24 cellular contexts compared by ENCODE assay signal in the genomic region with DNA sequence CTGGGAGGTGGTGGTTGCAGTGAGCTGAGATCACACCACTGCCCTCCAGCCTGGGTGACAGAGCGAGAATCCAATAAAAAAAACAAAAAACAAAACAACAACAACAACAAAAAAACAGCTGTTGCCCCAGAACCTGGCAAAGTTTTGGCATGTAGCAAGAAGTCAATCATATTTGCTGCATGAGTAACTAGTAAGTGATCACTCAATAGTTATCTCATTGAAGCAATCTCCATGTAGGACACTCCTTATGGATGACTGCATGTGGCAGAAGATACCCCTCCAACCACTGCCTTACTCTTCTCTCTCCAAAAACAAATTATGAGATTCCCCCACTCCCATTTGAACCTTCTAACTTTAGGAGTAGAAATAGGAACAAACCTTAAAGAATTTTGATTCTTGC.
DNase-seq lines count a peak whose midpoint lies in the region; ATAC-seq and TF ChIP-seq lines count a peak whose summit lies in the region.
"Had no signal": no experiment of that assay in that cellular context is flagged by ENCODE, and none has a peak within 500 bp of the region (broad histone marks: within the 10 kb centered on the region; RNA-seq: fewer than 3 reads in every experiment).

No MANE protein-coding gene starts in this region.

- H3K27me3 Mint-ChIP-seq in natural killer cell treated with Interleukin-12 subunit alpha and Interleukin-12 subunit beta and Interleukin-15 and Interleukin-18, amount 100 ng/mL, for 72 hours, result no peaks in the 10 kb centered on the region
- H3K27me3 Mint-ChIP-seq in Caco-2 (ENCODE audit: insufficient read depth, unreplicated experiment), result no peaks in the 10 kb centered on the region
- H3K27me3 Mint-ChIP-seq: CD4-positive, alpha-beta memory T cell; IgD-negative memory B cell had no signal

- H3K9ac ChIP-seq in SK-N-SH, result no peak overlapping the region
- H3K9ac ChIP-seq: BLaER1 treated with 17β-estradiol and CSF1 and Interleukin-3, amounts not matched to agents 10 nM and 100 nM had no signal

- CTCF ChIA-PET in SK-N-SH (lab: Yijun Ruan, JAX), result no interaction called here
- CTCF ChIA-PET in Caco-2 (lab: Charles Lee), result no interaction called here

- POLR2A ChIA-PET in SK-N-SH (lab: Yijun Ruan, JAX) (no interaction called here), Caco-2 (lab: Charles Lee) (no interaction called here)

- no peak for TF ChIP-seq EP300 in SK-N-SH (IDR thresholded peaks at IDR 0.05; ENCODE audit: borderline replicate concordance in 1 of 2, low read depth in 1 of 2, low read length in 1 of 2)

- no peaks in the 10 kb centered on the region for H3K79me2 ChIP-seq in SK-N-SH (ENCODE audit: insufficient read depth)

- 95% methylated on average over 1 of the region's 1 CpG for WGBS in SK-N-SH (ENCODE audit: low lambda C conversion rate)

- no peak for TF ChIP-seq CTCF in SK-N-SH (IDR thresholded peaks at IDR 0.05)
- TF ChIP-seq CTCF in epithelial cell of esophagus (IDR thresholded peaks at IDR 0.05; ENCODE audit: insufficient read depth, low read depth, low read length, missing control alignments), result no peak
- no peak for TF ChIP-seq CTCF in Caco-2 (IDR thresholded peaks at IDR 0.05; ENCODE audit: insufficient read depth in 1 of 2, low read depth in 1 of 2, low read length in 1 of 2, severe bottlenecking in 1 of 2, unreplicated experiment in 1 of 2)

- H3K4me1 ChIP-seq in SK-N-SH (ENCODE audit: control insufficient read depth in 1 of 2, insufficient read depth in 2 of 2, low read depth in 1 of 2, low read length in 1 of 2), result peaks cover 3 to 27% of the 10 kb centered on the region in 2 experiments
- H3K4me1 ChIP-seq in Caco-2, result no peaks in the 10 kb centered on the region
- H3K4me1 ChIP-seq: BLaER1 treated with 17β-estradiol and CSF1 and Interleukin-3, amounts not matched to agents 10 nM and 100 nM had no signal

- H3K27ac Mint-ChIP-seq in natural killer cell treated with Interleukin-12 subunit alpha and Interleukin-12 subunit beta and Interleukin-15 and Interleukin-18, amount 100 ng/mL, for 72 hours, result no peak overlapping the region
- H3K27ac Mint-ChIP-seq in Caco-2 (ENCODE audit: unreplicated experiment), result no peak overlapping the region

- TF ChIP-seq RAD21 in SK-N-SH (IDR thresholded peaks at IDR 0.05; ENCODE audit: low read length), result no peak

- H3K9me3 Mint-ChIP-seq in natural killer cell treated with Interleukin-12 subunit alpha and Interleukin-12 subunit beta and Interleukin-15 and Interleukin-18, amount 100 ng/mL, for 72 hours, result no peaks in the 10 kb centered on the region
- no peaks in the 10 kb centered on the region for H3K9me3 Mint-ChIP-seq in Caco-2 (ENCODE audit: unreplicated experiment)
- H3K9me3 Mint-ChIP-seq: H9 had no signal

- ATAC-seq in SK-N-SH treated with all-trans-retinoic acid at 6 μM for 48 hours, result no peak
- ATAC-seq in natural killer cell treated with Interleukin-12 subunit alpha and Interleukin-12 subunit beta and Interleukin-15 and Interleukin-18, amount 100 ng/mL, for 72 hours, result no peak

- intact Hi-C loops in Caco-2 (cut with micrococcal nuclease; ENCODE audit: unreplicated experiment), result no loop called here

- no peak for DNase-seq in SK-N-SH
- peak; percentile 26 for DNase-seq in LHCN-M2 (ENCODE audit: low read depth)
- peak; percentile 46 for DNase-seq in epithelial cell of esophagus (ENCODE audit: low read depth)
- DNase-seq in COR-L47 (lab: John Stamatoyannopoulos, UW), result no peak
- no peak for DNase-seq in natural killer cell treated with Interleukin-12 subunit alpha and Interleukin-12 subunit beta and Interleukin-15 and Interleukin-18, amount 100 ng/mL, for 72 hours (ENCODE audit: low spot score)
- no peak for DNase-seq in DMS53 treated with DMSO at 0.1 percent for 48 hours (lab: John Stamatoyannopoulos, UW; ENCODE audit: unreplicated experiment)
- no peak for DNase-seq in Caco-2
- DNase-seq: ACHN; Calu3; CD4-positive, alpha-beta memory T cell; DMS153; H9; MV-4-11; NCI-H1105 treated with DMSO at 0.1 percent for 48 hours; NCI-H1694; NCI-H2081; NCI-H2171 treated with DMSO at 0.1 percent for 48 hours; NCI-H446 treated with DMSO at 0.1 percent for 48 hours; NCI-H526 treated with DMSO at 0.1 percent for 48 hours; SHP77 had no signal

- no peaks in the 10 kb centered on the region for H3K9me2 ChIP-seq in SK-N-SH

- H3K4me2 ChIP-seq in SK-N-SH, result no peak overlapping the region
- H3K4me2 ChIP-seq: BLaER1 treated with 17β-estradiol and CSF1 and Interleukin-3, amounts not matched to agents 10 nM and 100 nM had no signal

- no peak overlapping the region for H2AFZ ChIP-seq in SK-N-SH (ENCODE audit: low read depth)

- peaks cover 20% of the 10 kb centered on the region for H3K36me3 Mint-ChIP-seq in natural killer cell treated with Interleukin-12 subunit alpha and Interleukin-12 subunit beta and Interleukin-15 and Interleukin-18, amount 100 ng/mL, for 72 hours
- H3K36me3 Mint-ChIP-seq in Caco-2 (ENCODE audit: insufficient read depth, unreplicated experiment), result peaks cover 7% of the 10 kb centered on the region

- H3K27me3 ChIP-seq in SK-N-SH (ENCODE audit: insufficient read depth), result no peaks in the 10 kb centered on the region
- no peaks in the 10 kb centered on the region for H3K27me3 ChIP-seq in Caco-2 (replicated peaks; ENCODE audit: control insufficient read depth, insufficient read depth, low read length)
- H3K27me3 ChIP-seq: BLaER1 treated with 17β-estradiol and CSF1 and Interleukin-3, amounts not matched to agents 10 nM and 100 nM had no signal

- H3K27ac ChIP-seq in SK-N-SH (ENCODE audit: low read depth in 2 of 2, low read length in 1 of 2), result no peak overlapping the region
- H3K27ac ChIP-seq: 22Rv1; BLaER1 treated with 17β-estradiol and CSF1 and Interleukin-3, amounts not matched to agents 10 nM and 100 nM had no signal

- H4K20me1 ChIP-seq in SK-N-SH (ENCODE audit: insufficient read depth), result no peaks in the 10 kb centered on the region
- H4K20me1 ChIP-seq: BLaER1 treated with 17β-estradiol and CSF1 and Interleukin-3, amounts not matched to agents 10 nM and 100 nM had no signal

- no peak overlapping the region for H3K4me3 ChIP-seq in SK-N-SH (ENCODE audit: low read depth in 2 of 2, low read length in 1 of 2)
- H3K4me3 ChIP-seq in epithelial cell of esophagus (ENCODE audit: low read length), result no peak overlapping the region
- no peak overlapping the region for H3K4me3 ChIP-seq in Caco-2 (ENCODE audit: low read depth, low read length)
- H3K4me3 ChIP-seq: BLaER1 treated with 17β-estradiol and CSF1 and Interleukin-3, amounts not matched to agents 10 nM and 100 nM had no signal

- H3K9me3 ChIP-seq in SK-N-SH, result no peaks in the 10 kb centered on the region
- no peaks in the 10 kb centered on the region for H3K9me3 ChIP-seq in Caco-2
- H3K9me3 ChIP-seq: BLaER1 treated with 17β-estradiol and CSF1 and Interleukin-3, amounts not matched to agents 10 nM and 100 nM had no signal

- H3K4me1 Mint-ChIP-seq in natural killer cell treated with Interleukin-12 subunit alpha and Interleukin-12 subunit beta and Interleukin-15 and Interleukin-18, amount 100 ng/mL, for 72 hours (ENCODE audit: low read depth in 2 of 2), result no peaks in the 10 kb centered on the region
- H3K4me1 Mint-ChIP-seq in Caco-2 (ENCODE audit: low read depth, unreplicated experiment), result no peaks in the 10 kb centered on the region
- H3K4me1 Mint-ChIP-seq: IgD-negative memory B cell had no signal

- peaks cover 23% of the 10 kb centered on the region for H3F3A ChIP-seq in SK-N-SH (replicated peaks; ENCODE audit: insufficient read depth)

- H3K36me3 ChIP-seq in SK-N-SH (replicated peaks in 1 of 2; ENCODE audit: control insufficient read depth in 1 of 2, insufficient read depth in 2 of 2, low read length in 1 of 2) (peaks cover 13 to 22% of the 10 kb centered on the region in 2 experiments), Caco-2 (ENCODE audit: control insufficient read depth, insufficient read depth, low read length) (no peaks in the 10 kb centered on the region)

- no peak overlapping the region for H3K4me3 Mint-ChIP-seq in natural killer cell treated with Interleukin-12 subunit alpha and Interleukin-12 subunit beta and Interleukin-15 and Interleukin-18, amount 100 ng/mL, for 72 hours
- H3K4me3 Mint-ChIP-seq in Caco-2 (ENCODE audit: unreplicated experiment), result no peak overlapping the region
- H3K4me3 Mint-ChIP-seq: CD4-positive, alpha-beta memory T cell; H9; IgD-negative memory B cell had no signal

- no TSS peak for BruUV-seq in Caco-2 (replicated peaks; lab: Mats Ljungman, UMichigan)

TF ChIP-seq in SK-N-SH treated with all-trans-retinoic acid at 6 μM for 48 hours, 23 proteins besides CTCF, POLR2A, EP300 and RAD21:
- TF ChIP-seq CSRNP3 (CRISPR knock-in tag; IDR thresholded peaks at IDR 0.05) (no peak), ISL1 (CRISPR knock-in tag; IDR thresholded peaks at IDR 0.05) (0 out of 2 replicates have a peak, but pooled peaks have one; percentile 23)

TF ChIP-seq in SK-N-SH, 30 proteins besides CTCF, POLR2A, EP300 and RAD21:
- TF ChIP-seq RFX5 (IDR thresholded peaks at IDR 0.05; ENCODE audit: low read length), result no peak
- TF ChIP-seq, protein P1, sequence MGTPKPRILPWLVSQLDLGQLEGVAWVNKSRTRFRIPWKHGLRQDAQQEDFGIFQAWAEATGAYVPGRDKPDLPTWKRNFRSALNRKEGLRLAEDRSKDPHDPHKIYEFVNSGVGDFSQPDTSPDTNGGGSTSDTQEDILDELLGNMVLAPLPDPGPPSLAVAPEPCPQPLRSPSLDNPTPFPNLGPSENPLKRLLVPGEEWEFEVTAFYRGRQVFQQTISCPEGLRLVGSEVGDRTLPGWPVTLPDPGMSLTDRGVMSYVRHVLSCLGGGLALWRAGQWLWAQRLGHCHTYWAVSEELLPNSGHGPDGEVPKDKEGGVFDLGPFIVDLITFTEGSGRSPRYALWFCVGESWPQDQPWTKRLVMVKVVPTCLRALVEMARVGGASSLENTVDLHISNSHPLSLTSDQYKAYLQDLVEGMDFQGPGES (IDR thresholded peaks at IDR 0.05; ENCODE audit: low read depth, low read length), result no peak
- TF ChIP-seq, protein P2, sequence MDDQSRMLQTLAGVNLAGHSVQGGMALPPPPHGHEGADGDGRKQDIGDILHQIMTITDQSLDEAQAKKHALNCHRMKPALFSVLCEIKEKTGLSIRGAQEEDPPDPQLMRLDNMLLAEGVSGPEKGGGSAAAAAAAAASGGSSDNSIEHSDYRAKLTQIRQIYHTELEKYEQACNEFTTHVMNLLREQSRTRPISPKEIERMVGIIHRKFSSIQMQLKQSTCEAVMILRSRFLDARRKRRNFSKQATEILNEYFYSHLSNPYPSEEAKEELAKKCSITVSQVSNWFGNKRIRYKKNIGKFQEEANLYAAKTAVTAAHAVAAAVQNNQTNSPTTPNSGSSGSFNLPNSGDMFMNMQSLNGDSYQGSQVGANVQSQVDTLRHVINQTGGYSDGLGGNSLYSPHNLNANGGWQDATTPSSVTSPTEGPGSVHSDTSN (IDR thresholded peaks at IDR 0.05), result no peak
TF ChIP-seq in SK-N-SH: peak in this region for 0.

Comparison
In these comparisons a context has a peak if more than half of its experiments do, and no peak if none do; other contexts are left out.
1. DNase-seq: peak in LHCN-M2 (single experiment) and epithelial cell of esophagus (single experiment); none in SK-N-SH (single experiment), COR-L47 (single experiment), natural killer cell treated with Interleukin-12 subunit alpha and Interleukin-12 subunit beta and Interleukin-15 and Interleukin-18, amount 100 ng/mL, for 72 hours (single experiment), DMS53 treated with DMSO at 0.1 percent for 48 hours (single experiment) and Caco-2 (0 of 2).